29 cellular contexts compared by ENCODE assay signal in genomic region chr5:118577621-118578020, GRCh38.
DNase-seq lines count a peak whose midpoint lies in the region; ATAC-seq and TF ChIP-seq lines count a peak whose summit lies in the region.
"Had no signal": no experiment of that assay in that cellular context is flagged by ENCODE, and none has a peak within 500 bp of the region (broad histone marks: within the 10 kb centered on the region; RNA-seq: fewer than 3 reads in every experiment).

No MANE protein-coding gene starts in this region.

- no peaks in the 10 kb centered on the region for H3K27me3 ChIP-seq in breast epithelium
- no peaks in the 10 kb centered on the region for H3K27me3 ChIP-seq in ascending aorta
- H3K27me3 ChIP-seq in right cardiac atrium (ENCODE audit: control insufficient read depth, insufficient read depth), result no peaks in the 10 kb centered on the region
- no peaks in the 10 kb centered on the region for H3K27me3 ChIP-seq in tibial artery
- H3K27me3 ChIP-seq: BE2C, SJSA1 had no signal

- intact Hi-C loops in breast epithelium (cut with DNase I; ENCODE audit: low total_unique reads) (no loop called here), MCF 10A (cut with micrococcal nuclease) (no loop called here), ascending aorta (cut with DNase I) (no loop called here), right cardiac atrium (cut with DNase I) (no loop called here), tibial artery (cut with DNase I; ENCODE audit: low total_unique reads) (no loop called here)

- H3K27ac Mint-ChIP-seq in MCF 10A (ENCODE audit: low read depth, unreplicated experiment), result no peak overlapping the region
- H3K27ac Mint-ChIP-seq: CD14-positive monocyte; CD8-positive, alpha-beta memory T cell; HFFc6 had no signal

- no peaks in the 10 kb centered on the region for H3K27me3 Mint-ChIP-seq in MCF 10A (ENCODE audit: insufficient read depth, unreplicated experiment)
- H3K27me3 Mint-ChIP-seq: CD8-positive, alpha-beta memory T cell had no signal

- CTCF ChIA-PET in MCF 10A (lab: Yijun Ruan, JAX), result no interaction called here

- no TSS peak for BruUV-seq in MCF 10A (replicated peaks; lab: Mats Ljungman, UMichigan)

- no peak for DNase-seq in breast epithelium (ENCODE audit: low spot score in 2 of 2)
- DNase-seq in MCF 10A (ENCODE audit: unreplicated experiment), result no peak
- DNase-seq in ascending aorta (ENCODE audit: low spot score in 2 of 2), result no peak
- DNase-seq in right cardiac atrium, result peak in 1 of 3 donors; percentile 45
- no peak for DNase-seq in tibial artery
- DNase-seq in SIG-M5 treated with dmso at 0.1 percent for 504 hours (lab: John Stamatoyannopoulos, UW; ENCODE audit: unreplicated experiment), result no peak
- no peak for DNase-seq in NCI-H526 treated with DMSO at 0.1 percent for 48 hours (lab: John Stamatoyannopoulos, UW)
- no peak for DNase-seq in KG1 (lab: John Stamatoyannopoulos, UW)
- DNase-seq: BE2C; CD8-positive, alpha-beta memory T cell; DMS 273 treated with DMSO at 0.1 percent for 48 hours; DMS79; EL; GDM1; GOT3; HFFc6; MG63; NCI-H1105 treated with DMSO at 0.1 percent for 48 hours; NCI-H146; NCI-H1930; NCI-H2107; NCI-H526 had no signal

- no peaks in the 10 kb centered on the region for H3K36me3 Mint-ChIP-seq in MCF 10A (ENCODE audit: insufficient read depth, unreplicated experiment)
- H3K36me3 Mint-ChIP-seq: CD14-positive monocyte; CD8-positive, alpha-beta memory T cell had no signal

- H3K4me3 Mint-ChIP-seq in MCF 10A (ENCODE audit: unreplicated experiment), result no peak overlapping the region
- H3K4me3 Mint-ChIP-seq: CD14-positive monocyte; CD8-positive, alpha-beta memory T cell; HFFc6 had no signal

- no peaks in the 10 kb centered on the region for H3K4me1 Mint-ChIP-seq in MCF 10A (ENCODE audit: insufficient read depth, unreplicated experiment)
- H3K4me1 Mint-ChIP-seq: CD8-positive, alpha-beta memory T cell had no signal

- H3K4me3 ChIP-seq in breast epithelium, result no peak overlapping the region
- no peak overlapping the region for H3K4me3 ChIP-seq in ascending aorta
- no peak overlapping the region for H3K4me3 ChIP-seq in right cardiac atrium (ENCODE audit: low read length)
- no peak overlapping the region for H3K4me3 ChIP-seq in tibial artery
- H3K4me3 ChIP-seq: GM12878, HAP-1, K562, MG63, SJSA1 had no signal

- peak; percentile 53 to 56 for ATAC-seq in right cardiac atrium
- ATAC-seq: GM12878, K562, Panc1 had no signal

- WGBS in right cardiac atrium, result 38% methylated on average over 1 of the region's 1 CpG

- POLR2A ChIA-PET in MCF 10A (lab: Yijun Ruan, JAX), result no interaction called here

- H3K36me3 ChIP-seq in breast epithelium (no peaks in the 10 kb centered on the region), ascending aorta (no peaks in the 10 kb centered on the region), tibial artery (no peaks in the 10 kb centered on the region)
- H3K36me3 ChIP-seq: BE2C, HAP-1, MG63, SJSA1 had no signal

- peaks cover 10% of the 10 kb centered on the region for H3K9me3 Mint-ChIP-seq in MCF 10A (ENCODE audit: unreplicated experiment)

- no peaks in the 10 kb centered on the region for H3K9me3 ChIP-seq in breast epithelium
- H3K9me3 ChIP-seq in ascending aorta, result no peaks in the 10 kb centered on the region
- no peaks in the 10 kb centered on the region for H3K9me3 ChIP-seq in right cardiac atrium (ENCODE audit: control insufficient read depth, low read length)
- no peaks in the 10 kb centered on the region for H3K9me3 ChIP-seq in tibial artery
- H3K9me3 ChIP-seq: BE2C, HAP-1, MG63, SJSA1 had no signal

- no peak for TF ChIP-seq CTCF in breast epithelium (IDR thresholded peaks at IDR 0.05)
- no peak for TF ChIP-seq CTCF in MCF 10A (IDR thresholded peaks at IDR 0.05; ENCODE audit: unreplicated experiment)
- TF ChIP-seq CTCF in ascending aorta (IDR thresholded peaks at IDR 0.05), result no peak
- TF ChIP-seq CTCF in tibial artery (IDR thresholded peaks at IDR 0.05), result no peak

- no peak for TF ChIP-seq POLR2A in breast epithelium (IDR thresholded peaks at IDR 0.05)

- H3K4me1 ChIP-seq in breast epithelium (no peaks in the 10 kb centered on the region), ascending aorta (no peaks in the 10 kb centered on the region), right cardiac atrium (ENCODE audit: control insufficient read depth, insufficient read depth, low read length) (peaks cover 5% of the 10 kb centered on the region), tibial artery (peaks cover 0 to 7% (median 3%) of the 10 kb centered on the region in 4 donors)
- H3K4me1 ChIP-seq: BE2C, HAP-1, SJSA1 had no signal

- H3K27ac ChIP-seq in breast epithelium (peak overlapping the region; percentile 20 to 21), ascending aorta (peak overlapping the region; percentile 63 to 68), right cardiac atrium (ENCODE audit: low read length) (no peak overlapping the region), tibial artery (peak overlapping the region; percentile 28 to 35)
- H3K27ac ChIP-seq: 22Rv1, SJSA1 had no signal
